12 cellular contexts compared by ENCODE assay signal in the genomic region with DNA sequence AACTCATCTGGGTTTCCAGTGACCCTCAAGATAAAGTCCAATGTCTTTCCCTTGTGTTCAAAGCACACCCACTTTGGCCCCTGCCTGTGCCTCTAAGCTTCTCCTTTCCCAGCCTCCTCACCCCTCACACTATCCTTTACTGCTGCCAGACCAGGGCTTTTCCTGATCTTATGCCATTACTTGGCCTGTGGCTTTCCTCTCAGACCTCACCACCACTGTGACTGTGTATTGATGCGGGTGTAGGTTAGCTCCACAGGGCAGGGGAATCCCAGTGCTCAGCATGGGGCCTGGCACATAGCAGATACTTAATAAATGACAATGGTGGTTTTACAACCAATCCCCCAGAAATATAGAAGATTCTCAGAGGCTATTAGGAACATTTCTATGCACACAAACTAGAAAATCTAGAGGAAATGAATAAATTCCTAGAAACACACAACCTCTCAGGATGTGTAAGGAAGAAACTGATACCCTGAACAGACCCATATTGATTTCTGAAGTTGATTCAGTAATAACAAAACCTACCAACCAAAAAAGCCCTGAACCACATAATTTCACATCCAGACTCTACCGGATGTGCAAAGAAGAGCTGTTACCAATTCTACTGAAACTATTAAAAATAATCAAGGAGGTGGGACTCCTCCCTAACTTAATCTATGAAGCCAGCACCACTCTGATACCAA.
DNase-seq lines count a peak whose midpoint lies in the region; ATAC-seq and TF ChIP-seq lines count a peak whose summit lies in the region.
"Had no signal": no experiment of that assay in that cellular context is flagged by ENCODE, and none has a peak within 500 bp of the region (broad histone marks: within the 10 kb centered on the region; RNA-seq: fewer than 3 reads in every experiment).

No MANE protein-coding gene starts in this region.

- peaks cover 9% of the 10 kb centered on the region for H3K4me1 Mint-ChIP-seq in activated CD4-positive, alpha-beta memory T cell treated with anti-CD3 and anti-CD28 coated beads for 36 hours (ENCODE audit: low read depth)
- no peaks in the 10 kb centered on the region for H3K4me1 Mint-ChIP-seq in CD8-positive, alpha-beta T cell (ENCODE audit: low read depth)
- H3K4me1 Mint-ChIP-seq: CD8-positive, alpha-beta memory T cell had no signal

- H3K36me3 ChIP-seq in CD8-positive, alpha-beta T cell (ENCODE audit: insufficient read depth, low read length), result no peaks in the 10 kb centered on the region

- no peak overlapping the region for H3K4me3 ChIP-seq in CD8-positive, alpha-beta T cell (ENCODE audit: low read depth, low read length)
- H3K4me3 ChIP-seq: K562 had no signal

- ATAC-seq in GM18858 (IDR thresholded peaks at IDR 0.05; ENCODE audit: unreplicated experiment), result peak; percentile 81
- ATAC-seq in GM21360 (IDR thresholded peaks at IDR 0.05; ENCODE audit: unreplicated experiment), result peak; percentile 69
- ATAC-seq in HG02973 (IDR thresholded peaks at IDR 0.05; ENCODE audit: unreplicated experiment), result peak; percentile 64
- no peak for ATAC-seq in CD8-positive, alpha-beta T cell
- ATAC-seq: K562 had no signal

- H3K27ac Mint-ChIP-seq in activated CD4-positive, alpha-beta memory T cell treated with anti-CD3 and anti-CD28 coated beads for 36 hours, result no peak overlapping the region
- H3K27ac Mint-ChIP-seq in CD8-positive, alpha-beta T cell, result no peak overlapping the region
- H3K27ac Mint-ChIP-seq: CD8-positive, alpha-beta memory T cell had no signal

- H3K27ac ChIP-seq in CD8-positive, alpha-beta T cell (ENCODE audit: low read depth, low read length), result no peak overlapping the region

- POLR2A ChIA-PET in activated CD4-positive, alpha-beta memory T cell treated with anti-CD3 and anti-CD28 coated beads for 36 hours (lab: Charles Lee), result no interaction called here
- POLR2A ChIA-PET in CD8-positive, alpha-beta T cell (lab: Charles Lee), result no interaction called here

- peak; percentile 26 for DNase-seq in activated CD4-positive, alpha-beta memory T cell treated with anti-CD3 and anti-CD28 coated beads for 36 hours
- no peak for DNase-seq in CD8-positive, alpha-beta T cell
- DNase-seq in HuH-7 (ENCODE audit: low spot score) (no peak), GF-D8 (lab: John Stamatoyannopoulos, UW) (no peak), NCI-H82 (lab: John Stamatoyannopoulos, UW) (no peak)
- DNase-seq: CD8-positive, alpha-beta memory T cell; hippocampal formation; NCI-H2081 had no signal

- no peaks in the 10 kb centered on the region for H3K36me3 Mint-ChIP-seq in activated CD4-positive, alpha-beta memory T cell treated with anti-CD3 and anti-CD28 coated beads for 36 hours
- no peaks in the 10 kb centered on the region for H3K36me3 Mint-ChIP-seq in CD8-positive, alpha-beta T cell
- H3K36me3 Mint-ChIP-seq: CD8-positive, alpha-beta memory T cell had no signal

- H3K27me3 Mint-ChIP-seq in activated CD4-positive, alpha-beta memory T cell treated with anti-CD3 and anti-CD28 coated beads for 36 hours, result peaks cover 30% of the 10 kb centered on the region
- H3K27me3 Mint-ChIP-seq in CD8-positive, alpha-beta T cell (ENCODE audit: low read depth), result peaks cover 15% of the 10 kb centered on the region

- no peaks in the 10 kb centered on the region for H3K27me3 ChIP-seq in CD8-positive, alpha-beta T cell (ENCODE audit: insufficient read depth, low read length)

- no peak overlapping the region for H3K4me3 Mint-ChIP-seq in activated CD4-positive, alpha-beta memory T cell treated with anti-CD3 and anti-CD28 coated beads for 36 hours
- H3K4me3 Mint-ChIP-seq in CD8-positive, alpha-beta T cell, result no peak overlapping the region
- H3K4me3 Mint-ChIP-seq: CD8-positive, alpha-beta memory T cell had no signal

- H3K9me3 ChIP-seq in CD8-positive, alpha-beta T cell (ENCODE audit: low read length), result no peaks in the 10 kb centered on the region

- TF ChIP-seq CTCF in CD8-positive, alpha-beta T cell (IDR thresholded peaks at IDR 0.05), result no peak

- H3K9me3 Mint-ChIP-seq in activated CD4-positive, alpha-beta memory T cell treated with anti-CD3 and anti-CD28 coated beads for 36 hours, result no peaks in the 10 kb centered on the region
- H3K9me3 Mint-ChIP-seq in CD8-positive, alpha-beta T cell, result no peaks in the 10 kb centered on the region

- H3K4me1 ChIP-seq in CD8-positive, alpha-beta T cell (ENCODE audit: insufficient read depth, low read length), result no peaks in the 10 kb centered on the region

- intact Hi-C loops in activated CD4-positive, alpha-beta memory T cell treated with anti-CD3 and anti-CD28 coated beads for 36 hours (cut with micrococcal nuclease), result loop anchor here (2.0 to 5.0 kb wide), 2 partner anchors 70 to 358 kb away; no protein-coding TSS in a partner anchor
- intact Hi-C loops in CD8-positive, alpha-beta T cell (cut with DNase I, micrococcal nuclease), result no loop called here

- CTCF ChIA-PET in activated CD4-positive, alpha-beta memory T cell treated with anti-CD3 and anti-CD28 coated beads for 36 hours (lab: Charles Lee), result interaction anchor here (1.2 kb wide), 1 partner anchor 140 kb away, joined by 4 read pairs; no protein-coding TSS in a partner anchor
- CTCF ChIA-PET in CD8-positive, alpha-beta T cell (lab: Charles Lee), result no interaction called here
